31 cellular contexts compared by ENCODE assay signal in genomic region chr16:27974896-27975540, GRCh38.
"Had no signal": no experiment of that assay in that cellular context is flagged by ENCODE, and none has a peak within 500 bp of the region (broad histone marks: within the 10 kb centered on the region; RNA-seq: fewer than 3 reads in every experiment).

No MANE protein-coding gene starts in this region.

- H3K9me3 ChIP-seq: SJSA1, SK-N-SH had no signal

- H3K36me3 Mint-ChIP-seq: activated naive CD4-positive, alpha-beta T cell treated with anti-CD3 and anti-CD28 coated beads, Interleukin-2, amount 10 ng/mL, durations not matched to agents 7 days and 5 days; activated naive CD8-positive, alpha-beta T cell; WTC11 had no signal

- H3K36me3 ChIP-seq: brain microvascular endothelial cell, MG63, SJSA1 had no signal

- H3K9me3 Mint-ChIP-seq: activated CD4-positive, alpha-beta T cell treated with anti-CD3 and anti-CD28 coated beads, Interleukin-2, amount 10 ng/mL, durations not matched to agents 7 days and 5 days; activated naive CD4-positive, alpha-beta T cell treated with anti-CD3 and anti-CD28 coated beads, Interleukin-2, amount 10 ng/mL, durations not matched to agents 7 days and 5 days; activated naive CD8-positive, alpha-beta T cell treated with anti-CD3 and anti-CD28 coated beads, Interleukin-2, amount 50 U/mL, for 24 hours; activated T-cell treated with anti-CD3 and anti-CD28 coated beads, Interleukin-2, amount 50 U/mL, for 24 hours; activated T-helper 2 cell treated with anti-CD3 and anti-CD28 coated beads, Interferon-gamma antibody, Interleukin-2, Interleukin-4, amounts not matched to agents 10 μg/mL and 5 μg/mL and 100 μg/mL, durations not matched to agents 14 hours and 24 hours and 36 hours; T-helper 1 cell treated with Interleukin-12 subunit alpha and Interleukin-12 subunit beta and Interleukin-4 antibody, amounts not matched to agents 30 μg/mL and 1 μg/mL, for 36 hours; T-helper 2 cell treated with Interferon-gamma antibody and Interleukin-4, amounts not matched to agents 5 μg/mL and 100 μg/mL, for 36 hours had no signal

- H3K4me3 ChIP-seq: MG63, SJSA1 had no signal

- H3K27ac Mint-ChIP-seq: activated CD4-positive, alpha-beta T cell treated with anti-CD3 and anti-CD28 coated beads for 36 hours; activated CD4-positive, alpha-beta T cell treated with anti-CD3 and anti-CD28 coated beads, Interleukin-2, amount 10 ng/mL, durations not matched to agents 7 days and 5 days; activated CD8-positive, alpha-beta T cell treated with anti-CD3 and anti-CD28 coated beads, Interleukin-2, amount 10 ng/mL, durations not matched to agents 7 days and 5 days; activated naive CD4-positive, alpha-beta T cell treated with anti-CD3 and anti-CD28 coated beads, Interleukin-2, amount 10 ng/mL, durations not matched to agents 7 days and 5 days; activated naive CD8-positive, alpha-beta T cell; activated naive CD8-positive, alpha-beta T cell treated with anti-CD3 and anti-CD28 coated beads, Interleukin-2, amount 50 U/mL, for 24 hours; activated T-cell treated with anti-CD3 and anti-CD28 coated beads, Interleukin-2, amount 50 U/mL, for 24 hours; activated T-helper 2 cell treated with anti-CD3 and anti-CD28 coated beads, Interferon-gamma antibody, Interleukin-2, Interleukin-4, amounts not matched to agents 10 μg/mL and 5 μg/mL and 100 μg/mL, durations not matched to agents 14 hours and 24 hours and 36 hours; T-helper 1 cell treated with Interleukin-12 subunit alpha and Interleukin-12 subunit beta and Interleukin-4 antibody, amounts not matched to agents 30 μg/mL and 1 μg/mL, for 36 hours; T-helper 2 cell treated with Interferon-gamma antibody and Interleukin-4, amounts not matched to agents 5 μg/mL and 100 μg/mL, for 36 hours; WTC11 had no signal

- H3K27ac ChIP-seq: brain microvascular endothelial cell, SJSA1 had no signal

- DNase-seq: activated CD4-positive, alpha-beta T cell treated with anti-CD3 and anti-CD28 coated beads for 36 hours; activated CD4-positive, alpha-beta T cell treated with anti-CD3 and anti-CD28 coated beads, Interleukin-2, amount 10 ng/mL, durations not matched to agents 7 days and 5 days; activated CD4-positive, alpha-beta T cell treated with anti-CD3 and anti-CD28 coated beads, Interleukin-2, amount 50 U/mL, for 48 hours; activated CD8-positive, alpha-beta T cell treated with anti-CD3 and anti-CD28 coated beads, Interleukin-2, amount 10 ng/mL, durations not matched to agents 7 days and 5 days; activated gamma-delta T cell; activated naive CD4-positive, alpha-beta T cell treated with anti-CD3 and anti-CD28 coated beads, Interleukin-2, amount 10 ng/mL, durations not matched to agents 7 days and 5 days; activated naive CD8-positive, alpha-beta T cell treated with anti-CD3 and anti-CD28 coated beads, Interleukin-2, amount 50 U/mL, for 24 hours; activated T-cell treated with anti-CD3 and anti-CD28 coated beads, Interleukin-2, amount 50 U/mL, for 24 hours; aorta; brain microvascular endothelial cell; Kasumi-1; KG1; MG63; NCI-H1048; NCI-H1105 treated with DMSO at 0.1 percent for 48 hours; NCI-H1436; NCI-H1694; NCI-H1930; NCI-H2081 treated with DMSO at 0.1 percent for 48 hours; NCI-H345; NCI-H524 treated with DMSO at 0.1 percent for 48 hours; SHP77 treated with DMSO at 0.1 percent for 48 hours; SK-N-SH had no signal

- H3K4me2 ChIP-seq: SK-N-SH had no signal

- H3K4me1 ChIP-seq: SJSA1 had no signal

- ATAC-seq: activated CD4-positive, alpha-beta T cell treated with anti-CD3 and anti-CD28 coated beads for 36 hours; activated CD4-positive, CD25-positive, alpha-beta regulatory T cell treated with anti-CD3 and anti-CD28 coated beads, Interleukin-2, amount 50 U/mL, for 24 hours; activated CD8-positive, alpha-beta T cell treated with anti-CD3 and anti-CD28 coated beads, Interleukin-2, amount 10 ng/mL, durations not matched to agents 7 days and 5 days; activated naive CD8-positive, alpha-beta T cell treated with anti-CD3 and anti-CD28 coated beads, Interleukin-2, amount 50 U/mL, for 24 hours; Panc1; WTC11 had no signal

- H3K4me3 Mint-ChIP-seq: activated CD4-positive, alpha-beta T cell treated with anti-CD3 and anti-CD28 coated beads for 36 hours; activated CD4-positive, alpha-beta T cell treated with anti-CD3 and anti-CD28 coated beads, Interleukin-2, amount 10 ng/mL, durations not matched to agents 7 days and 5 days; activated CD8-positive, alpha-beta T cell treated with anti-CD3 and anti-CD28 coated beads, Interleukin-2, amount 10 ng/mL, durations not matched to agents 7 days and 5 days; activated naive CD4-positive, alpha-beta T cell treated with anti-CD3 and anti-CD28 coated beads, Interleukin-2, amount 10 ng/mL, durations not matched to agents 7 days and 5 days; activated naive CD8-positive, alpha-beta T cell; activated naive CD8-positive, alpha-beta T cell treated with anti-CD3 and anti-CD28 coated beads, Interleukin-2, amount 50 U/mL, for 24 hours; activated T-cell treated with anti-CD3 and anti-CD28 coated beads, Interleukin-2, amount 50 U/mL, for 24 hours; T-helper 1 cell treated with Interleukin-12 subunit alpha and Interleukin-12 subunit beta and Interleukin-4 antibody, amounts not matched to agents 30 μg/mL and 1 μg/mL, for 36 hours; T-helper 2 cell treated with Interferon-gamma antibody and Interleukin-4, amounts not matched to agents 5 μg/mL and 100 μg/mL, for 36 hours; WTC11 had no signal

- H3K4me1 Mint-ChIP-seq: WTC11 had no signal

- H3K27me3 ChIP-seq: brain microvascular endothelial cell, MG63 had no signal

- H3K9ac ChIP-seq: SK-N-SH had no signal
